Comparison of ENCODE assay signal across 17 cellular contexts in genomic region chrX:41693024-41693423, GRCh38. TPM values are rescaled to one million over a fixed set of nuclear protein-coding genes. Genes with fewer than 3 reads are reported as not detected.
"Had no signal": no experiment of that assay in that cellular context is flagged by ENCODE, and none has a peak within 500 bp of the region (broad histone marks: within the 10 kb centered on the region; RNA-seq: fewer than 3 reads in every experiment).

No MANE protein-coding gene starts in this region.

- DNase-seq: activated B cell treated with CpG ODN at 0.5 μM for 24 hours; activated CD4-positive, alpha-beta T cell treated with anti-CD3 and anti-CD28 coated beads, Interleukin-2, amount 10 ng/mL, durations not matched to agents 24 days and 14 days; activated T-cell treated with anti-CD3 and anti-CD28 coated beads, Interleukin-2, amount 50 U/mL, for 24 hours; adrenal gland; hippocampal formation; midbrain; SIG-M5; stimulated activated CD4-positive, alpha-beta T cell treated with anti-CD3 and anti-CD28 coated beads, Interleukin-1b, Interleukin-23, amount 100 ng/mL, for 48 hours; tibial artery had no signal

- H3K4me1 ChIP-seq: parathyroid adenoma had no signal

- ATAC-seq: esophagus mucosa had no signal

- FAIRE-seq: TTC549, urothelium cell line had no signal

- H3K4me3 Mint-ChIP-seq: activated B cell treated with CpG ODN at 0.5 μM for 24 hours; activated CD4-positive, alpha-beta T cell treated with anti-CD3 and anti-CD28 coated beads, Interleukin-2, amount 10 ng/mL, durations not matched to agents 24 days and 14 days; activated T-cell treated with anti-CD3 and anti-CD28 coated beads, Interleukin-2, amount 50 U/mL, for 24 hours had no signal

- H3K9me3 ChIP-seq: adrenal gland, tibial artery had no signal

- H3K27ac ChIP-seq: cardiac muscle cell, parathyroid adenoma had no signal

- H3K27me3 ChIP-seq: adrenal gland, cardiac muscle cell, tibial artery had no signal

- H3K36me3 ChIP-seq: adrenal gland, cardiac muscle cell, tibial artery had no signal

- H3K9me3 Mint-ChIP-seq: activated B cell treated with CpG ODN at 0.5 μM for 24 hours; activated T-cell treated with anti-CD3 and anti-CD28 coated beads, Interleukin-2, amount 50 U/mL, for 24 hours had no signal

- H3K27ac Mint-ChIP-seq: activated CD4-positive, alpha-beta T cell treated with anti-CD3 and anti-CD28 coated beads, Interleukin-2, amount 10 ng/mL, durations not matched to agents 24 days and 14 days; activated T-cell treated with anti-CD3 and anti-CD28 coated beads, Interleukin-2, amount 50 U/mL, for 24 hours had no signal

- H3K27me3 Mint-ChIP-seq: activated B cell treated with CpG ODN at 0.5 μM for 24 hours; activated CD4-positive, alpha-beta T cell treated with anti-CD3 and anti-CD28 coated beads, Interleukin-2, amount 10 ng/mL, durations not matched to agents 24 days and 14 days had no signal

- H3K4me3 ChIP-seq: adrenal gland, cardiac muscle cell, lung had no signal

RNA-seq across cellular contexts. Expression of gene GPR34, which starts 4.3 kb away (rescaled TPM):
- total RNA-seq: cardiac muscle cell, renal cortical epithelial cell had no signal

RNA-seq across cellular contexts. Expression of gene GPR82, which starts 31.0 kb away (rescaled TPM):
- total RNA-seq: activated CD4-positive, alpha-beta T cell treated with anti-CD3 and anti-CD28 coated beads, Interleukin-2, amount 10 ng/mL, durations not matched to agents 24 days and 14 days; cardiac muscle cell; myocyte; renal cortical epithelial cell had no signal
